ENCODE assay signal across 8 cellular contexts in the genomic region with DNA sequence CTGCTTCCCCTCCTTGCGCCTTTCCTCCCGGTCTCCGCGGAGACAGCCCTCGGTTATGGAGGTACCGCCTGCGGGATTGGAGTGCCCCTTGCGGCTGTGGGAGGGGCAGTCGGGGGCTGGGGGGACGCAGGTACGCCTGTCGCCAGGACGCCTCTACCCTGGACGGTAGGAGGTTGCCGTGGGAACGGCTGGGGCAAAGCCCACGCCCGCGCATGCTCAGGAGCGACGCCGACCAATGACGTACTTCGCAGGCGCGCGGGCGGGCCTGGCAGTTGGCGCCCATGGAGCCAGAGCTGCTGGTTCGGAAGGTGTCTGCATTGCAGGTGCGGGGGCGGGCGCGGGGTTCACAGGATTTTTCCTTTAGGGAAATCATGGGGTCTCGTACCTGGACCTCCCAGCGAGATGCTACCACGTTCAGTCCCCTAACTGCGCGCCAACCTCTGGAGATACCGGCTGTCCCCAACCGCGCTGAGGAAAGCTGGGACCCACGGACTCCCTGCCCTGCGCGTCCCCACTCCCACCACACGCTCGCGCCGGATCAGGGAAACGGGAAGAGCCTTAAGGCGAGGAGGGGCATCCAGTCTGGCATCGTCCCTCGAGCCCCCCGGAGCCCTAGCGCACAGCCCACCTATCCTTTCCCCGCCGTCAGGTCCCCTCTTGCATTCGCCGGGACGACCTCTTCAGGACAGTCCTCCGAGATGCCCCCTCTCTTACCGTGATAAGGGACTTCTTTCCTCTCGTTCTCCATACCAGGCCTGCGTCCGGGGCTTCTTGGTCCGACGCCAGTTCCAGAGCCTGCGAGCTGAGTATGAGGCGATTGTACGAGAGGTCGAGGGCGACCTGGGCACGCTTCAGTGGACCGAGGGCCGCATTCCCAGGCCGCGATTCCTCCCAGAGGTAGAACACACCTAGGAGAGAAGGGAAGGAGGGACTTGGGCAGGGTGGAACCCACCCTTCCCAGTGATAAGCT. TPM values are rescaled to one million over a fixed set of nuclear protein-coding genes. Genes with fewer than 3 reads are reported as not detected.
DNase-seq lines count a peak whose midpoint lies in the region; TF ChIP-seq lines count a peak whose summit lies in the region.

TSS of gene IQCC (plus strand) at position 271 of the 970 bp plus-strand sequence. CDS start at position 282, 11 bp downstream.

- peak within 1 kb of the TSS; percentile 90 for H3K4me3 Mint-ChIP-seq in HFFc6

- peak within 1 kb of the TSS; percentile 61 for H2AFZ ChIP-seq in hepatocyte

- H4K20me1 ChIP-seq in hepatocyte (ENCODE audit: insufficient read depth, poor library complexity, severe bottlenecking): no peaks in the 10 kb centered on the region

- no peaks in the 10 kb centered on the region for H3K4me1 ChIP-seq in hepatocyte (ENCODE audit: insufficient read depth)
- peaks cover 0 to 12% of the 10 kb centered on the region in 2 donors for H3K4me1 ChIP-seq in uterus

- H3K4me2 ChIP-seq in hepatocyte: peak within 1 kb of the TSS; percentile 88

- H3K36me3 ChIP-seq in hepatocyte (replicated peaks; ENCODE audit: insufficient read depth, low read depth) (no peaks in the 10 kb centered on the region), uterus (no peaks in the 10 kb centered on the region)

- no peaks in the 10 kb centered on the region for H3K79me2 ChIP-seq in hepatocyte

- no peaks in the 10 kb centered on the region for H3K9me3 Mint-ChIP-seq in HFFc6

- 5% methylated on average over 76 of the region's 77 CpGs for WGBS in hepatocyte (ENCODE audit: low lambda C conversion rate, missing lambda C conversion rate)

- TF ChIP-seq CTCF in HFFc6 (IDR thresholded peaks at IDR 0.05): peak; percentile 22; the same call in 1 of the 2 replicates
- no peak for TF ChIP-seq CTCF in astrocyte of the cerebellum (IDR thresholded peaks at IDR 0.05; ENCODE audit: low read depth, low read length, missing control alignments)
- no peak for TF ChIP-seq CTCF in hepatocyte (IDR thresholded peaks at IDR 0.05; ENCODE audit: poor library complexity)
- peak in 1 of 4 experiments; percentile 2 for TF ChIP-seq CTCF in uterus (IDR thresholded peaks at IDR 0.05)

- peaks cover 39% of the 10 kb centered on the region for H3K4me1 Mint-ChIP-seq in HFFc6 (ENCODE audit: low read depth)

- H3K27me3 Mint-ChIP-seq in HFFc6 (ENCODE audit: insufficient read depth): peaks cover 1% of the 10 kb centered on the region

- peak within 1 kb of the TSS; percentile 86 for H3K27ac Mint-ChIP-seq in HFFc6

- H3K4me3 ChIP-seq in astrocyte of the cerebellum (ENCODE audit: low read depth, low read length) (peak within 1 kb of the TSS; percentile 77), hepatocyte (peak within 1 kb of the TSS; percentile 36), uterus (peak within 1 kb of the TSS; percentile 51 to 52)

- TF ChIP-seq POLR2A in uterus (IDR thresholded peaks at IDR 0.05): peak; percentile 26 to 71

- H3K36me3 Mint-ChIP-seq in HFFc6 (ENCODE audit: low read depth): peaks cover 7% of the 10 kb centered on the region; the same call in 1 of the 2 replicates

- in situ Hi-C loops in astrocyte of the cerebellum (cut with HindIII; ENCODE audit: low sequenced_read_pairs): loop anchor here (10.0 kb wide), 1 partner anchor 169 kb away; no protein-coding TSS in a partner anchor

- H3K9me3 ChIP-seq in hepatocyte (ENCODE audit: low read depth) (no peaks in the 10 kb centered on the region), uterus (no peaks in the 10 kb centered on the region)

- DNase-seq in DMS53 treated with DMSO at 0.1 percent for 48 hours (lab: John Stamatoyannopoulos, UW; ENCODE audit: unreplicated experiment) (peak; percentile 79), HFFc6 (peak; percentile 67), NCI-H2029 (lab: John Stamatoyannopoulos, UW) (peak; percentile 72), T-helper 9 cell (peak; percentile 83), astrocyte of the cerebellum (ENCODE audit: low read depth) (no peak), hepatocyte (ENCODE audit: low spot score) (peak; percentile 96), renal cortical epithelial cell (ENCODE audit: low read depth) (peak; percentile 66), uterus (peak; percentile 85 to 86)

- no peaks in the 10 kb centered on the region for H3K9me2 ChIP-seq in hepatocyte (replicated peaks; ENCODE audit: insufficient read depth)

- H3K27me3 ChIP-seq in hepatocyte (no peaks in the 10 kb centered on the region), uterus (no peaks in the 10 kb centered on the region)

- no peak within 1 kb of the TSS for H3K27ac ChIP-seq in hepatocyte
- H3K27ac ChIP-seq in uterus: peak within 1 kb of the TSS; percentile 53 to 71

- intact Hi-C loops in uterus (cut with DNase I; ENCODE audit: low total_unique reads): no loop called here

RNA-seq across cellular contexts. Expression of gene IQCC, which starts in this region (rescaled TPM):
- 1 to 10 TPM in 5 of 6 experiments, under 1 TPM in 1; 0.81 to 2.4 (median 2.2) TPM for total RNA-seq in HFFc6 (2021; fragmentation: NEBNext Ultra II Directional; extraction: Animal tissue kit (Norgen Biotek cat#: 25700))
- total RNA-seq in hepatocyte: 1.5 and 1.9 TPM in 2 replicates
- 1.5 and 3.4 TPM in 2 replicates for polyA plus RNA-seq in hepatocyte
- 0.87 and 2.1 TPM in 2 replicates for total RNA-seq in renal cortical epithelial cell
- total RNA-seq in uterus: 1 to 10 TPM in 3 of 4 donors, under 1 TPM in 1; 0.51 to 6.8 (median 4.3) TPM
